In genomic region chr1:38859561-38860463, GRCh38 we compare ENCODE assay signal across 8 cellular contexts. TPM values are rescaled to one million over a fixed set of nuclear protein-coding genes. Genes with fewer than 3 reads are reported as not detected.
DNase-seq lines count a peak whose midpoint lies in the region; ATAC-seq and TF ChIP-seq lines count a peak whose summit lies in the region.

TSS of gene RRAGC (minus strand) at chr1:38859772. CDS start at chr1:38859646, 126 bp downstream.

- no peaks in the 10 kb centered on the region for H3K9me3 Mint-ChIP-seq in neural progenitor cell

- peaks cover 12% of the 10 kb centered on the region for H4K20me1 ChIP-seq in neural progenitor cell (ENCODE audit: low read depth)

- H3K4me3 ChIP-seq in SJSA1 (peak within 1 kb of the TSS; percentile 93), neural progenitor cell (peak within 1 kb of the TSS; percentile 87), stomach smooth muscle (ENCODE audit: low read length in 2 of 2) (peak within 1 kb of the TSS; percentile 100)

- H3K4me1 Mint-ChIP-seq in neural progenitor cell: peaks cover 27% of the 10 kb centered on the region

- H3K36me3 ChIP-seq in SJSA1 (peaks cover 37% of the 10 kb centered on the region), neural progenitor cell (no peaks in the 10 kb centered on the region), stomach smooth muscle (ENCODE audit: control insufficient read depth in 2 of 2, insufficient read depth in 2 of 2, low read length in 2 of 2) (peaks cover 7 to 18% of the 10 kb centered on the region in 2 donors)

- POLR2A ChIA-PET in HEK293T (lab: Yijun Ruan, JAX): interaction anchor here (0.7 to 1.3 kb wide), 3 partner anchors 13 to 166 kb away, joined by 4 to 6 read pairs (median 4); partner anchors contain the start of genes MYCBP and NDUFS5

- no peak for TF ChIP-seq CTCF in foreskin keratinocyte (conservative IDR thresholded peaks at IDR 0.05)
- no peak for TF ChIP-seq CTCF in neural progenitor cell (IDR thresholded peaks at IDR 0.05)

- H3K27me3 ChIP-seq in SJSA1 (replicated peaks) (no peaks in the 10 kb centered on the region), foreskin keratinocyte (no peaks in the 10 kb centered on the region), neural progenitor cell (no peaks in the 10 kb centered on the region), stomach smooth muscle (ENCODE audit: control insufficient read depth in 1 of 2, insufficient read depth in 2 of 2, low read length in 2 of 2) (no peaks in the 10 kb centered on the region)

- DNase-seq in GM03348 (ENCODE audit: low spot score): peak; percentile 100
- DNase-seq in HEK293T (ENCODE audit: extremely low spot score): peak; percentile 99
- peak; percentile 95 for DNase-seq in MV-4-11 (lab: John Stamatoyannopoulos, UW)
- DNase-seq in SJSA1 (ENCODE audit: low read depth in 1 of 2, low spot score in 2 of 2): peak; percentile 94 to 99
- peak; percentile 94 to 97 (median 96) for DNase-seq in activated naive CD4-positive, alpha-beta T cell (lab: John Stamatoyannopoulos, UW)
- DNase-seq in foreskin keratinocyte: peak; percentile 86 to 93
- peak; percentile 100 for DNase-seq in neural progenitor cell (ENCODE audit: low spot score)

- CTCF ChIA-PET in HEK293T (lab: Yijun Ruan, JAX): interaction anchor here (0.6 kb wide), 1 partner anchor 23 kb away, joined by 3 read pairs; no protein-coding TSS in a partner anchor

- H3K9ac ChIP-seq in neural progenitor cell: peak within 1 kb of the TSS; percentile 77
- H3K9ac ChIP-seq in stomach smooth muscle (ENCODE audit: low read length in 2 of 2): peak within 1 kb of the TSS; percentile 96

- peaks cover 44% of the 10 kb centered on the region for H3K79me2 ChIP-seq in neural progenitor cell (ENCODE audit: low read depth)

- H3K9me3 ChIP-seq in SJSA1 (replicated peaks): no peaks in the 10 kb centered on the region
- H3K9me3 ChIP-seq in neural progenitor cell (ENCODE audit: low read depth): no peaks in the 10 kb centered on the region
- H3K9me3 ChIP-seq in stomach smooth muscle (ENCODE audit: control insufficient read depth in 2 of 2, low read length in 2 of 2): no peaks in the 10 kb centered on the region

- H3K36me3 Mint-ChIP-seq in neural progenitor cell: peaks cover 2% of the 10 kb centered on the region

- H3K27me3 Mint-ChIP-seq in neural progenitor cell (ENCODE audit: insufficient read depth, low read depth): no peaks in the 10 kb centered on the region

- H3K27ac ChIP-seq in SJSA1: 0 out of 2 replicates have a peak within 1 kb of the TSS, but pooled peaks have one; percentile 27
- peak within 1 kb of the TSS; percentile 88 for H3K27ac ChIP-seq in foreskin keratinocyte
- no peak within 1 kb of the TSS for H3K27ac ChIP-seq in neural progenitor cell
- H3K27ac ChIP-seq in stomach smooth muscle (ENCODE audit: low read length): peak within 1 kb of the TSS; percentile 49

- peak within 1 kb of the TSS; percentile 25 for H3K27ac Mint-ChIP-seq in neural progenitor cell

- peaks cover 10% of the 10 kb centered on the region for H3F3A ChIP-seq in neural progenitor cell (ENCODE audit: low read depth)

- H2AFZ ChIP-seq in neural progenitor cell (replicated peaks): peak within 1 kb of the TSS; percentile 93

- peak; percentile 95 for ATAC-seq in foreskin keratinocyte

- H3K4me3 Mint-ChIP-seq in neural progenitor cell: peak within 1 kb of the TSS; percentile 96

- peak within 1 kb of the TSS; percentile 96 for H3K4me2 ChIP-seq in neural progenitor cell

- H3K4me1 ChIP-seq in SJSA1 (replicated peaks) (peaks cover 15% of the 10 kb centered on the region), foreskin keratinocyte (peaks cover 2% of the 10 kb centered on the region), neural progenitor cell (peaks cover 11% of the 10 kb centered on the region), stomach smooth muscle (ENCODE audit: control insufficient read depth, insufficient read depth, low read length) (peaks cover 30% of the 10 kb centered on the region)

TF ChIP-seq in HEK293T, 16 proteins besides CTCF, POLR2A, EP300 and RAD21:
- TF ChIP-seq ZNF384 (IDR thresholded peaks at IDR 0.05) (no peak), NFRKB (IDR thresholded peaks at IDR 0.05) (no peak), SP1 (IDR thresholded peaks at IDR 0.05) (no peak), FOXM1 (IDR thresholded peaks at IDR 0.05; ENCODE audit: borderline replicate concordance) (no peak; the same call in 1 of the 2 replicates), FOXK2 (IDR thresholded peaks at IDR 0.05) (no peak), LEF1 (IDR thresholded peaks at IDR 0.05; ENCODE audit: borderline replicate concordance) (no peak), ARNT (IDR thresholded peaks at IDR 0.05) (no peak), L3MBTL2 (conservative IDR thresholded peaks at IDR 0.05) (peak; percentile 48), HDGF (IDR thresholded peaks at IDR 0.05; ENCODE audit: borderline replicate concordance) (no peak), PKNOX1 (IDR thresholded peaks at IDR 0.05) (peak; percentile 98), CTBP1 (IDR thresholded peaks at IDR 0.05; ENCODE audit: borderline replicate concordance) (no peak), TARDBP (IDR thresholded peaks at IDR 0.05) (no peak), BHLHE40 (IDR thresholded peaks at IDR 0.05; ENCODE audit: borderline replicate concordance) (no peak), SUZ12 (IDR thresholded peaks at IDR 0.05) (no peak), ELF4 (IDR thresholded peaks at IDR 0.05) (peak; percentile 18; the same call in 1 of the 2 replicates), FOXA1 (IDR thresholded peaks at IDR 0.05) (no peak)

RNA-seq across cellular contexts. Expression of gene RRAGC, which starts in this region (rescaled TPM):
- total RNA-seq in SJSA1 (2014; rRNA removed; shearing (Covaris generic)): 10.4 and 14.2 TPM in 2 replicates
- 25.8 and 27.4 TPM in 2 replicates for total RNA-seq in foreskin keratinocyte
- 17.2 and 20.4 TPM in 2 replicates for polyA plus RNA-seq in foreskin keratinocyte
- 6.5 and 11.4 TPM in 2 replicates for total RNA-seq in neural progenitor cell (ENCODE audit: low replicate concordance)
